Comparison of ENCODE assay signal across 15 cellular contexts in genomic region chr14:31437045-31437691, GRCh38. TPM values are rescaled to one million over a fixed set of nuclear protein-coding genes. Genes with fewer than 3 reads are reported as not detected.
"Had no signal": no experiment of that assay in that cellular context is flagged by ENCODE, and none has a peak within 500 bp of the region (broad histone marks: within the 10 kb centered on the region; RNA-seq: fewer than 3 reads in every experiment).

No MANE protein-coding gene starts in this region.

RNA-seq across cellular contexts. Expression of gene GPR33, which starts 50.7 kb away (rescaled TPM):
- total RNA-seq: stomach, subcutaneous adipose tissue, suprapubic skin, temporal lobe, thoracic aorta, thyroid gland, tibial nerve, transverse colon, upper lobe of left lung, upper lobe of right lung, ureter, urinary bladder, uterus, vagina had no signal
- polyA plus RNA-seq: stomach, thymus, urinary bladder had no signal
